In the genomic region with DNA sequence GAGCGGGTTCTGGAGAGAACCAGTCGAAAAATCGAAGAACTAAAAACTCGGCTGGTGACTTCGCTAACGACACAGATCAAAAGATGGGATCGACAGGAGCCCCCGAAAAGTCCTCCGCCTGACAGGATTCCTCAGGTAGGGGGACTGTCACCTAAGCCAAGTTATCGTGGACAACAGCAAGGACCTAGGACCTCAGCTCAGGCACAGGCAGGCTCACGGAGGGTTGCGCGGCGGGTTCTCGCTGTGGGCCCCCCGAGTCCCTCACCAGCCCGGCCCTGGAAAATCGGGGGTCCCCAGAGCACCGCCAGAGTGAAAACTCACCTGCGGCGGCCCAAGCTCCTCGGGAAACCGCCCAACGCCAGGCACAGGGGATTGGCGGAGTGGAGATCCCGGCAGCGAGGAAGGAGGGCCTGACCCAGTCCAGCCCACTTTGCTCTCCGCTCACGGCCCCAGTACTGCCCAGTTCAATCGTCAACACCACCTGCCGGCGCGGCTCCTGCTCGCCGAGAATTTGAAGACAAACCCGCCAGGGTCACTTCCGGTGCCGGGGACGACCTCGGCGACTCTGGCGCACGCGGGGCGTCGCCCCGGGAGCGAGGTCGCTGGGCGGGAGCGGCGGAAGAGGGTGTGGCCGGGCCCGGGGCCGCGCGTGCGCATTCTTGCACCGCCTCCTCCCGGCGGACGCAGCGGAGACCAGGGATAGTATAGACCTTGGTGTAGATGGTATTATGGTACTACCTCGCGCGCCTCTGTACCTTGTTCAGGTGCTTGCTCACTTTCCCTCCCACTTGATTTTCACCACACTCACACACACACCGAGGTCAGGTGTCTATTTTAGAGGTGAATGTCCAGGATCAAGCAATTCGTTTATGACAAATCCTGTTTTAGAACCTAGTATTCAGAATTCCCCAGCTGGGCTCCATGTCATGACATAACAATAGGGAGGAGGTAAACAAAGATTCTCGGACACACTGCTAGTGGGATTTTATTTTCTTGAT, we compare ENCODE assay signal across 1 cellular context.
TF ChIP-seq lines count a peak whose summit lies in the region.

A gene (minus strand): TSS at position 567 of the 998 bp plus-strand sequence. CDS start 10,167 bp downstream, outside the sequence.

TF ChIP-seq in K562, 482 proteins besides CTCF, POLR2A, EP300 and RAD21 (continued from another document and continues in another):
- TF ChIP-seq, protein P1, sequence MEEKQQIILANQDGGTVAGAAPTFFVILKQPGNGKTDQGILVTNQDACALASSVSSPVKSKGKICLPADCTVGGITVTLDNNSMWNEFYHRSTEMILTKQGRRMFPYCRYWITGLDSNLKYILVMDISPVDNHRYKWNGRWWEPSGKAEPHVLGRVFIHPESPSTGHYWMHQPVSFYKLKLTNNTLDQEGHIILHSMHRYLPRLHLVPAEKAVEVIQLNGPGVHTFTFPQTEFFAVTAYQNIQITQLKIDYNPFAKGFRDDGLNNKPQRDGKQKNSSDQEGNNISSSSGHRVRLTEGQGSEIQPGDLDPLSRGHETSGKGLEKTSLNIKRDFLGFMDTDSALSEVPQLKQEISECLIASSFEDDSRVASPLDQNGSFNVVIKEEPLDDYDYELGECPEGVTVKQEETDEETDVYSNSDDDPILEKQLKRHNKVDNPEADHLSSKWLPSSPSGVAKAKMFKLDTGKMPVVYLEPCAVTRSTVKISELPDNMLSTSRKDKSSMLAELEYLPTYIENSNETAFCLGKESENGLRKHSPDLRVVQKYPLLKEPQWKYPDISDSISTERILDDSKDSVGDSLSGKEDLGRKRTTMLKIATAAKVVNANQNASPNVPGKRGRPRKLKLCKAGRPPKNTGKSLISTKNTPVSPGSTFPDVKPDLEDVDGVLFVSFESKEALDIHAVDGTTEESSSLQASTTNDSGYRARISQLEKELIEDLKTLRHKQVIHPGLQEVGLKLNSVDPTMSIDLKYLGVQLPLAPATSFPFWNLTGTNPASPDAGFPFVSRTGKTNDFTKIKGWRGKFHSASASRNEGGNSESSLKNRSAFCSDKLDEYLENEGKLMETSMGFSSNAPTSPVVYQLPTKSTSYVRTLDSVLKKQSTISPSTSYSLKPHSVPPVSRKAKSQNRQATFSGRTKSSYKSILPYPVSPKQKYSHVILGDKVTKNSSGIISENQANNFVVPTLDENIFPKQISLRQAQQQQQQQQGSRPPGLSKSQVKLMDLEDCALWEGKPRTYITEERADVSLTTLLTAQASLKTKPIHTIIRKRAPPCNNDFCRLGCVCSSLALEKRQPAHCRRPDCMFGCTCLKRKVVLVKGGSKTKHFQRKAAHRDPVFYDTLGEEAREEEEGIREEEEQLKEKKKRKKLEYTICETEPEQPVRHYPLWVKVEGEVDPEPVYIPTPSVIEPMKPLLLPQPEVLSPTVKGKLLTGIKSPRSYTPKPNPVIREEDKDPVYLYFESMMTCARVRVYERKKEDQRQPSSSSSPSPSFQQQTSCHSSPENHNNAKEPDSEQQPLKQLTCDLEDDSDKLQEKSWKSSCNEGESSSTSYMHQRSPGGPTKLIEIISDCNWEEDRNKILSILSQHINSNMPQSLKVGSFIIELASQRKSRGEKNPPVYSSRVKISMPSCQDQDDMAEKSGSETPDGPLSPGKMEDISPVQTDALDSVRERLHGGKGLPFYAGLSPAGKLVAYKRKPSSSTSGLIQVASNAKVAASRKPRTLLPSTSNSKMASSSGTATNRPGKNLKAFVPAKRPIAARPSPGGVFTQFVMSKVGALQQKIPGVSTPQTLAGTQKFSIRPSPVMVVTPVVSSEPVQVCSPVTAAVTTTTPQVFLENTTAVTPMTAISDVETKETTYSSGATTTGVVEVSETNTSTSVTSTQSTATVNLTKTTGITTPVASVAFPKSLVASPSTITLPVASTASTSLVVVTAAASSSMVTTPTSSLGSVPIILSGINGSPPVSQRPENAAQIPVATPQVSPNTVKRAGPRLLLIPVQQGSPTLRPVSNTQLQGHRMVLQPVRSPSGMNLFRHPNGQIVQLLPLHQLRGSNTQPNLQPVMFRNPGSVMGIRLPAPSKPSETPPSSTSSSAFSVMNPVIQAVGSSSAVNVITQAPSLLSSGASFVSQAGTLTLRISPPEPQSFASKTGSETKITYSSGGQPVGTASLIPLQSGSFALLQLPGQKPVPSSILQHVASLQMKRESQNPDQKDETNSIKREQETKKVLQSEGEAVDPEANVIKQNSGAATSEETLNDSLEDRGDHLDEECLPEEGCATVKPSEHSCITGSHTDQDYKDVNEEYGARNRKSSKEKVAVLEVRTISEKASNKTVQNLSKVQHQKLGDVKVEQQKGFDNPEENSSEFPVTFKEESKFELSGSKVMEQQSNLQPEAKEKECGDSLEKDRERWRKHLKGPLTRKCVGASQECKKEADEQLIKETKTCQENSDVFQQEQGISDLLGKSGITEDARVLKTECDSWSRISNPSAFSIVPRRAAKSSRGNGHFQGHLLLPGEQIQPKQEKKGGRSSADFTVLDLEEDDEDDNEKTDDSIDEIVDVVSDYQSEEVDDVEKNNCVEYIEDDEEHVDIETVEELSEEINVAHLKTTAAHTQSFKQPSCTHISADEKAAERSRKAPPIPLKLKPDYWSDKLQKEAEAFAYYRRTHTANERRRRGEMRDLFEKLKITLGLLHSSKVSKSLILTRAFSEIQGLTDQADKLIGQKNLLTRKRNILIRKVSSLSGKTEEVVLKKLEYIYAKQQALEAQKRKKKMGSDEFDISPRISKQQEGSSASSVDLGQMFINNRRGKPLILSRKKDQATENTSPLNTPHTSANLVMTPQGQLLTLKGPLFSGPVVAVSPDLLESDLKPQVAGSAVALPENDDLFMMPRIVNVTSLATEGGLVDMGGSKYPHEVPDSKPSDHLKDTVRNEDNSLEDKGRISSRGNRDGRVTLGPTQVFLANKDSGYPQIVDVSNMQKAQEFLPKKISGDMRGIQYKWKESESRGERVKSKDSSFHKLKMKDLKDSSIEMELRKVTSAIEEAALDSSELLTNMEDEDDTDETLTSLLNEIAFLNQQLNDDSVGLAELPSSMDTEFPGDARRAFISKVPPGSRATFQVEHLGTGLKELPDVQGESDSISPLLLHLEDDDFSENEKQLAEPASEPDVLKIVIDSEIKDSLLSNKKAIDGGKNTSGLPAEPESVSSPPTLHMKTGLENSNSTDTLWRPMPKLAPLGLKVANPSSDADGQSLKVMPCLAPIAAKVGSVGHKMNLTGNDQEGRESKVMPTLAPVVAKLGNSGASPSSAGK (IDR thresholded peaks at IDR 0.05), result peak; percentile 99
- TF ChIP-seq CCNT2 (IDR thresholded peaks at IDR 0.05; ENCODE audit: borderline replicate concordance, extremely low read depth, insufficient read length, low read depth, low read length) (peak; percentile 97), ZZZ3 (IDR thresholded peaks at IDR 0.05) (no peak), MEIS2 (IDR thresholded peaks at IDR 0.05; ENCODE audit: partially characterized antibody) (peak; percentile 81), BMI1 (IDR thresholded peaks at IDR 0.05; ENCODE audit: low read length) (no peak), BRD4 (IDR thresholded peaks at IDR 0.05) (no peak), ZNF133 (CRISPR knock-in tag; IDR thresholded peaks at IDR 0.05) (no peak), THRAP3 (IDR thresholded peaks at IDR 0.05; ENCODE audit: borderline replicate concordance) (no peak), HNRNPK (IDR thresholded peaks at IDR 0.05; ENCODE audit: low read depth, low read length, poor library complexity, severe bottlenecking) (no peak), PML (IDR thresholded peaks at IDR 0.05; ENCODE audit: low read length) (peak; percentile 39; the same call in 1 of the 2 replicates), ZNF444 (CRISPR knock-in tag; IDR thresholded peaks at IDR 0.05) (no peak), DDX20 (tag; IDR thresholded peaks at IDR 0.05; ENCODE audit: low read depth) (no peak), ZNF253 (CRISPR knock-in tag; conservative IDR thresholded peaks at IDR 0.05) (no peak), ZNF146 (CRISPR knock-in tag; IDR thresholded peaks at IDR 0.05; ENCODE audit: unreplicated experiment) (no peak), ELF2 (CRISPR knock-in tag; IDR thresholded peaks at IDR 0.05) (peak; percentile 41; the same call in 1 of the 2 replicates), NR4A1 (CRISPR knock-in tag; IDR thresholded peaks at IDR 0.05) (no peak; the same call in 1 of the 2 replicates), NR4A1 (tag; IDR thresholded peaks at IDR 0.05) (no peak), FIP1L1 (IDR thresholded peaks at IDR 0.05; ENCODE audit: low read depth, low read length, poor library complexity, severe bottlenecking) (peak; percentile 98), ZNF830 (CRISPR knock-in tag; IDR thresholded peaks at IDR 0.05) (no peak), ZNF23 (CRISPR knock-in tag; IDR thresholded peaks at IDR 0.05) (no peak), ETV6 (IDR thresholded peaks at IDR 0.05; ENCODE audit: borderline replicate concordance in 1 of 2, low read depth in 2 of 2, low read length in 1 of 2) (no peak), ETV6 (CRISPR knock-in tag; IDR thresholded peaks at IDR 0.05; ENCODE audit: borderline replicate concordance) (no peak; the same call in 1 of the 2 replicates)
- TF ChIP-seq, protein P2, sequence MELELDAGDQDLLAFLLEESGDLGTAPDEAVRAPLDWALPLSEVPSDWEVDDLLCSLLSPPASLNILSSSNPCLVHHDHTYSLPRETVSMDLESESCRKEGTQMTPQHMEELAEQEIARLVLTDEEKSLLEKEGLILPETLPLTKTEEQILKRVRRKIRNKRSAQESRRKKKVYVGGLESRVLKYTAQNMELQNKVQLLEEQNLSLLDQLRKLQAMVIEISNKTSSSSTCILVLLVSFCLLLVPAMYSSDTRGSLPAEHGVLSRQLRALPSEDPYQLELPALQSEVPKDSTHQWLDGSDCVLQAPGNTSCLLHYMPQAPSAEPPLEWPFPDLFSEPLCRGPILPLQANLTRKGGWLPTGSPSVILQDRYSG (tag; conservative IDR thresholded peaks at IDR 0.05; ENCODE audit: low read depth), result no peak
- TF ChIP-seq, protein P3, sequence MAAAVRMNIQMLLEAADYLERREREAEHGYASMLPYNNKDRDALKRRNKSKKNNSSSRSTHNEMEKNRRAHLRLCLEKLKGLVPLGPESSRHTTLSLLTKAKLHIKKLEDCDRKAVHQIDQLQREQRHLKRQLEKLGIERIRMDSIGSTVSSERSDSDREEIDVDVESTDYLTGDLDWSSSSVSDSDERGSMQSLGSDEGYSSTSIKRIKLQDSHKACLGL (CRISPR knock-in tag; IDR thresholded peaks at IDR 0.05; ENCODE audit: borderline replicate concordance, poor library complexity, severe bottlenecking), result no peak
- TF ChIP-seq, protein P4, sequence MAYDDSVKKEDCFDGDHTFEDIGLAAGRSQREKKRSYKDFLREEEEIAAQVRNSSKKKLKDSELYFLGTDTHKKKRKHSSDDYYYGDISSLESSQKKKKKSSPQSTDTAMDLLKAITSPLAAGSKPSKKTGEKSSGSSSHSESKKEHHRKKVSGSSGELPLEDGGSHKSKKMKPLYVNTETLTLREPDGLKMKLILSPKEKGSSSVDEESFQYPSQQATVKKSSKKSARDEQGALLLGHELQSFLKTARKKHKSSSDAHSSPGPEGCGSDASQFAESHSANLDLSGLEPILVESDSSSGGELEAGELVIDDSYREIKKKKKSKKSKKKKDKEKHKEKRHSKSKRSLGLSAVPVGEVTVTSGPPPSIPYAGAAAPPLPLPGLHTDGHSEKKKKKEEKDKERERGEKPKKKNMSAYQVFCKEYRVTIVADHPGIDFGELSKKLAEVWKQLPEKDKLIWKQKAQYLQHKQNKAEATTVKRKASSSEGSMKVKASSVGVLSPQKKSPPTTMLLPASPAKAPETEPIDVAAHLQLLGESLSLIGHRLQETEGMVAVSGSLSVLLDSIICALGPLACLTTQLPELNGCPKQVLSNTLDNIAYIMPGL (CRISPR knock-in tag; IDR thresholded peaks at IDR 0.05), result no peak
- TF ChIP-seq, protein P5, sequence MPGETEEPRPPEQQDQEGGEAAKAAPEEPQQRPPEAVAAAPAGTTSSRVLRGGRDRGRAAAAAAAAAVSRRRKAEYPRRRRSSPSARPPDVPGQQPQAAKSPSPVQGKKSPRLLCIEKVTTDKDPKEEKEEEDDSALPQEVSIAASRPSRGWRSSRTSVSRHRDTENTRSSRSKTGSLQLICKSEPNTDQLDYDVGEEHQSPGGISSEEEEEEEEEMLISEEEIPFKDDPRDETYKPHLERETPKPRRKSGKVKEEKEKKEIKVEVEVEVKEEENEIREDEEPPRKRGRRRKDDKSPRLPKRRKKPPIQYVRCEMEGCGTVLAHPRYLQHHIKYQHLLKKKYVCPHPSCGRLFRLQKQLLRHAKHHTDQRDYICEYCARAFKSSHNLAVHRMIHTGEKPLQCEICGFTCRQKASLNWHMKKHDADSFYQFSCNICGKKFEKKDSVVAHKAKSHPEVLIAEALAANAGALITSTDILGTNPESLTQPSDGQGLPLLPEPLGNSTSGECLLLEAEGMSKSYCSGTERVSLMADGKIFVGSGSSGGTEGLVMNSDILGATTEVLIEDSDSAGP (CRISPR knock-in tag; IDR thresholded peaks at IDR 0.05), result no peak
- TF ChIP-seq, protein P6, sequence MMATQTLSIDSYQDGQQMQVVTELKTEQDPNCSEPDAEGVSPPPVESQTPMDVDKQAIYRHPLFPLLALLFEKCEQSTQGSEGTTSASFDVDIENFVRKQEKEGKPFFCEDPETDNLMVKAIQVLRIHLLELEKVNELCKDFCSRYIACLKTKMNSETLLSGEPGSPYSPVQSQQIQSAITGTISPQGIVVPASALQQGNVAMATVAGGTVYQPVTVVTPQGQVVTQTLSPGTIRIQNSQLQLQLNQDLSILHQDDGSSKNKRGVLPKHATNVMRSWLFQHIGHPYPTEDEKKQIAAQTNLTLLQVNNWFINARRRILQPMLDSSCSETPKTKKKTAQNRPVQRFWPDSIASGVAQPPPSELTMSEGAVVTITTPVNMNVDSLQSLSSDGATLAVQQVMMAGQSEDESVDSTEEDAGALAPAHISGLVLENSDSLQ (IDR thresholded peaks at IDR 0.05), result no peak; the same call in 1 of the 2 replicates
- TF ChIP-seq, protein P7, sequence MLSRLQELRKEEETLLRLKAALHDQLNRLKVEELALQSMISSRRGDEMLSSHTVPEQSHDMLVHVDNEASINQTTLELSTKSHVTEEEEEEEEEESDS (CRISPR knock-in tag; IDR thresholded peaks at IDR 0.05), result no peak
- TF ChIP-seq, protein P8, sequence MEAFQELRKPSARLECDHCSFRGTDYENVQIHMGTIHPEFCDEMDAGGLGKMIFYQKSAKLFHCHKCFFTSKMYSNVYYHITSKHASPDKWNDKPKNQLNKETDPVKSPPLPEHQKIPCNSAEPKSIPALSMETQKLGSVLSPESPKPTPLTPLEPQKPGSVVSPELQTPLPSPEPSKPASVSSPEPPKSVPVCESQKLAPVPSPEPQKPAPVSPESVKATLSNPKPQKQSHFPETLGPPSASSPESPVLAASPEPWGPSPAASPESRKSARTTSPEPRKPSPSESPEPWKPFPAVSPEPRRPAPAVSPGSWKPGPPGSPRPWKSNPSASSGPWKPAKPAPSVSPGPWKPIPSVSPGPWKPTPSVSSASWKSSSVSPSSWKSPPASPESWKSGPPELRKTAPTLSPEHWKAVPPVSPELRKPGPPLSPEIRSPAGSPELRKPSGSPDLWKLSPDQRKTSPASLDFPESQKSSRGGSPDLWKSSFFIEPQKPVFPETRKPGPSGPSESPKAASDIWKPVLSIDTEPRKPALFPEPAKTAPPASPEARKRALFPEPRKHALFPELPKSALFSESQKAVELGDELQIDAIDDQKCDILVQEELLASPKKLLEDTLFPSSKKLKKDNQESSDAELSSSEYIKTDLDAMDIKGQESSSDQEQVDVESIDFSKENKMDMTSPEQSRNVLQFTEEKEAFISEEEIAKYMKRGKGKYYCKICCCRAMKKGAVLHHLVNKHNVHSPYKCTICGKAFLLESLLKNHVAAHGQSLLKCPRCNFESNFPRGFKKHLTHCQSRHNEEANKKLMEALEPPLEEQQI (IDR thresholded peaks at IDR 0.05), result no peak
- TF ChIP-seq, protein P9, sequence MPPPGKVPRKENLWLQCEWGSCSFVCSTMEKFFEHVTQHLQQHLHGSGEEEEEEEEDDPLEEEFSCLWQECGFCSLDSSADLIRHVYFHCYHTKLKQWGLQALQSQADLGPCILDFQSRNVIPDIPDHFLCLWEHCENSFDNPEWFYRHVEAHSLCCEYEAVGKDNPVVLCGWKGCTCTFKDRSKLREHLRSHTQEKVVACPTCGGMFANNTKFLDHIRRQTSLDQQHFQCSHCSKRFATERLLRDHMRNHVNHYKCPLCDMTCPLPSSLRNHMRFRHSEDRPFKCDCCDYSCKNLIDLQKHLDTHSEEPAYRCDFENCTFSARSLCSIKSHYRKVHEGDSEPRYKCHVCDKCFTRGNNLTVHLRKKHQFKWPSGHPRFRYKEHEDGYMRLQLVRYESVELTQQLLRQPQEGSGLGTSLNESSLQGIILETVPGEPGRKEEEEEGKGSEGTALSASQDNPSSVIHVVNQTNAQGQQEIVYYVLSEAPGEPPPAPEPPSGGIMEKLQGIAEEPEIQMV (tag; conservative IDR thresholded peaks at IDR 0.05; ENCODE audit: low read depth), result peak; percentile 99
